1 cellular context compared by ENCODE assay signal in the genomic region with DNA sequence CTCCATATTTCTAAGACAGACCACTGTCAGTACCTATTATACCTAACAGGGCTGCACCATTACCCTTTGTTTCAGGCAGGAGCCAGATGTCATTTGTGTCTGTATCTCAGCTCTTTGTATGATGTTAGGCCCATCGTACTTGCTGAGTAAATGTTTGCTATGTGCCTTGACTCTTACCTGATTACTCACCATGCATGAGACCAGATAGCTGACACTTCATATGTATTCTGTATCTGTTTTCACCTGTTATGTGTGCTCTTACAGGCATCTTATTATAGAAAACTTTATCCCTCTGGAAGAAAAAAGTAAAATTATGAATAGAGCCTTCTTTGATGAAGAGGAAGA.
TF ChIP-seq lines count a peak whose summit lies in the region.

No MANE protein-coding gene starts in this region.

TF ChIP-seq in K562, 482 proteins besides CTCF, POLR2A, EP300 and RAD21:
- TF ChIP-seq, protein P1, sequence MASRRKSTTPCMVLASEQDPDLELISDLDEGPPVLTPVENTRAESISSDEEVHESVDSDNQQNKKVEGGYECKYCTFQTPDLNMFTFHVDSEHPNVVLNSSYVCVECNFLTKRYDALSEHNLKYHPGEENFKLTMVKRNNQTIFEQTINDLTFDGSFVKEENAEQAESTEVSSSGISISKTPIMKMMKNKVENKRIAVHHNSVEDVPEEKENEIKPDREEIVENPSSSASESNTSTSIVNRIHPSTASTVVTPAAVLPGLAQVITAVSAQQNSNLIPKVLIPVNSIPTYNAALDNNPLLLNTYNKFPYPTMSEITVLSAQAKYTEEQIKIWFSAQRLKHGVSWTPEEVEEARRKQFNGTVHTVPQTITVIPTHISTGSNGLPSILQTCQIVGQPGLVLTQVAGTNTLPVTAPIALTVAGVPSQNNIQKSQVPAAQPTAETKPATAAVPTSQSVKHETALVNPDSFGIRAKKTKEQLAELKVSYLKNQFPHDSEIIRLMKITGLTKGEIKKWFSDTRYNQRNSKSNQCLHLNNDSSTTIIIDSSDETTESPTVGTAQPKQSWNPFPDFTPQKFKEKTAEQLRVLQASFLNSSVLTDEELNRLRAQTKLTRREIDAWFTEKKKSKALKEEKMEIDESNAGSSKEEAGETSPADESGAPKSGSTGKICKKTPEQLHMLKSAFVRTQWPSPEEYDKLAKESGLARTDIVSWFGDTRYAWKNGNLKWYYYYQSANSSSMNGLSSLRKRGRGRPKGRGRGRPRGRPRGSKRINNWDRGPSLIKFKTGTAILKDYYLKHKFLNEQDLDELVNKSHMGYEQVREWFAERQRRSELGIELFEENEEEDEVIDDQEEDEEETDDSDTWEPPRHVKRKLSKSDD (conservative IDR thresholded peaks at IDR 0.05; ENCODE audit: low read length): no peak
- TF ChIP-seq ZBTB26 (CRISPR knock-in tag; IDR thresholded peaks at IDR 0.05): no peak
- TF ChIP-seq PCBP1 (IDR thresholded peaks at IDR 0.05; ENCODE audit: low read depth, low read length, poor library complexity, severe bottlenecking): no peak
- TF ChIP-seq ZNF12 (CRISPR knock-in tag; IDR thresholded peaks at IDR 0.05): no peak
- TF ChIP-seq RBM34 (IDR thresholded peaks at IDR 0.05; ENCODE audit: borderline replicate concordance, insufficient read depth, low read length): no peak
- no peak for TF ChIP-seq HNRNPLL (IDR thresholded peaks at IDR 0.05; ENCODE audit: low read depth, low read length, poor library complexity, severe bottlenecking)
TF ChIP-seq in K562: peak in this region for 0.
